18 cellular contexts compared by ENCODE assay signal in the genomic region with DNA sequence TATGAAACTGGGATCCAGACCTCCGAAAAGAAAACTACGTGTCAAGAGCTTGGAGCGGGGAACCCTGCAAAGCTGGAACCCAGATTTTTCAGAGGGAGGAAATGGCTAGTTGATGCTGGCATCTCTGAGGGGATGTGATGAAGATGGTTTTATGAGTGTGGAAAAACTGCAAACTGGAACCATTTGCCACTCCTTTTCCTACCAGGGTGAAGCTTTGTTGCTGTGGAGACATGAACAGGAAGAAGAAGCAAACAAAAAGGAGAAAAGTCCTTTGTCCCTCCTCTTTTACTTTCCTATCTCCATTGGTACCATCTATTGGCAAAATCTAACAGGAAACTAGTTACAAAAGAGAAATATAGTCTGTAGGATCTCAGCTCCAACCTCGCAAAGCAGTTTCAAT. TPM values are rescaled to one million over a fixed set of nuclear protein-coding genes. Genes with fewer than 3 reads are reported as not detected.
DNase-seq lines count a peak whose midpoint lies in the region; ATAC-seq and TF ChIP-seq lines count a peak whose summit lies in the region.
"Had no signal": no experiment of that assay in that cellular context is flagged by ENCODE, and none has a peak within 500 bp of the region (broad histone marks: within the 10 kb centered on the region; RNA-seq: fewer than 3 reads in every experiment).

No MANE protein-coding gene starts in this region.

- ATAC-seq in heart right ventricle = peak in 5 of 8 donors; percentile 13 to 61 (median 29)
- ATAC-seq in Right ventricle myocardium superior (ENCODE audit: poor library complexity) = no peak
- no peak for ATAC-seq in T-helper 17 cell
- ATAC-seq in upper lobe of right lung = no peak
- ATAC-seq in CD8-positive, alpha-beta T cell = no peak
- ATAC-seq in GM18870 (IDR thresholded peaks at IDR 0.05; ENCODE audit: unreplicated experiment) = no peak

- no peak overlapping the region for H4K5ac ChIP-seq in mesendoderm (ENCODE audit: low read length)

- no peak overlapping the region for H3K4me3 Mint-ChIP-seq in T-helper 17 cell
- no peak overlapping the region for H3K4me3 Mint-ChIP-seq in CD8-positive, alpha-beta T cell

- H3K4me3 ChIP-seq in heart right ventricle (no peak overlapping the region), mesendoderm (ENCODE audit: low read length) (no peak overlapping the region), upper lobe of right lung (no peak overlapping the region)
- H3K4me3 ChIP-seq in CD8-positive, alpha-beta T cell (ENCODE audit: low read depth, low read length) = no peak overlapping the region
- H3K4me3 ChIP-seq: spleen had no signal

- H3K4me1 ChIP-seq in heart right ventricle (peaks cover 0 to 88% (median 61%) of the 10 kb centered on the region in 9 donors), mesendoderm (ENCODE audit: control insufficient read depth, low read depth, low read length) (no peaks in the 10 kb centered on the region), upper lobe of right lung (peaks cover 29% of the 10 kb centered on the region)
- peaks cover 40% of the 10 kb centered on the region for H3K4me1 ChIP-seq in CD8-positive, alpha-beta T cell (ENCODE audit: insufficient read depth, low read length)

- H3K9me3 ChIP-seq in heart right ventricle = no peaks in the 10 kb centered on the region
- no peaks in the 10 kb centered on the region for H3K9me3 ChIP-seq in T-helper 17 cell (ENCODE audit: control insufficient read depth, low read length, poor library complexity, severe bottlenecking)
- no peaks in the 10 kb centered on the region for H3K9me3 ChIP-seq in upper lobe of right lung
- no peaks in the 10 kb centered on the region for H3K9me3 ChIP-seq in CD8-positive, alpha-beta T cell (ENCODE audit: low read length)
- H3K9me3 ChIP-seq: spleen had no signal

- CTCF ChIA-PET in CD8-positive, alpha-beta T cell (lab: Charles Lee) = interaction anchor here (0.9 to 2.2 kb wide), 4 partner anchors 9 to 39 kb away, joined by 3 to 7 read pairs (median 3); partner anchors contain the start of gene CDK17

- WGBS in heart right ventricle, 2 donors = 70 to 84% methylated on average over 4 of the region's 4 CpGs
- no CpG with 5 or more reads among the region's 4 CpGs for WGBS in mesendoderm (ENCODE audit: extremely low coverage, insufficient coverage, low lambda C conversion rate)

- H3K4ac ChIP-seq in mesendoderm (ENCODE audit: low read depth, low read length) = no peak overlapping the region

- POLR2A ChIA-PET in CD8-positive, alpha-beta T cell (lab: Charles Lee) = interaction anchor here (1.0 to 1.3 kb wide), 3 partner anchors 15 to 58 kb away, joined by 3 read pairs; no protein-coding TSS in a partner anchor

- no peak overlapping the region for H4K8ac ChIP-seq in mesendoderm (ENCODE audit: low read depth, low read length)

- H3K23ac ChIP-seq in mesendoderm (ENCODE audit: low read length) = no peak overlapping the region

- H3K56ac ChIP-seq in mesendoderm (ENCODE audit: low read length) = no peak overlapping the region

- peaks cover 25% of the 10 kb centered on the region for H3K79me2 ChIP-seq in mesendoderm (ENCODE audit: control insufficient read depth, insufficient read depth, low read length)

- H2BK120ac ChIP-seq in mesendoderm (ENCODE audit: low read depth, low read length) = no peak overlapping the region

- H3K4me1 Mint-ChIP-seq in T-helper 17 cell = peaks cover 37% of the 10 kb centered on the region
- peaks cover 73% of the 10 kb centered on the region for H3K4me1 Mint-ChIP-seq in CD8-positive, alpha-beta T cell (ENCODE audit: low read depth)

- H2AK5ac ChIP-seq in mesendoderm (ENCODE audit: low read length) = no peak overlapping the region

- no peak overlapping the region for H3K4me2 ChIP-seq in mesendoderm (ENCODE audit: low read length)

- TF ChIP-seq CTCF in heart right ventricle (IDR thresholded peaks at IDR 0.05) (no peak), upper lobe of right lung (IDR thresholded peaks at IDR 0.05) (no peak)
- TF ChIP-seq CTCF in CD8-positive, alpha-beta T cell (IDR thresholded peaks at IDR 0.05) = no peak

- H3K79me1 ChIP-seq in mesendoderm (ENCODE audit: low read length) = peaks cover 13% of the 10 kb centered on the region

- H3K36me3 ChIP-seq in heart right ventricle = no peaks in the 10 kb centered on the region
- H3K36me3 ChIP-seq in mesendoderm (ENCODE audit: control insufficient read depth, insufficient read depth, low read length) = no peaks in the 10 kb centered on the region
- no peaks in the 10 kb centered on the region for H3K36me3 ChIP-seq in upper lobe of right lung
- H3K36me3 ChIP-seq in CD8-positive, alpha-beta T cell (ENCODE audit: insufficient read depth, low read length) = no peaks in the 10 kb centered on the region
- H3K36me3 ChIP-seq: spleen had no signal

- peak overlapping the region; percentile 78 for H3K27ac Mint-ChIP-seq in T-helper 17 cell
- no peak overlapping the region for H3K27ac Mint-ChIP-seq in CD8-positive, alpha-beta T cell

- H3K36me3 Mint-ChIP-seq in T-helper 17 cell (ENCODE audit: low read depth) = no peaks in the 10 kb centered on the region
- H3K36me3 Mint-ChIP-seq in CD8-positive, alpha-beta T cell = no peaks in the 10 kb centered on the region

- DNase-seq in heart right ventricle (no peak), Right ventricle myocardium superior (no peak), T-helper 17 cell (no peak), mesendoderm (peak; percentile 25), upper lobe of right lung (no peak), NCI-H2227 (lab: John Stamatoyannopoulos, UW; ENCODE audit: unreplicated experiment) (no peak)
- DNase-seq in CD8-positive, alpha-beta T cell = no peak
- DNase-seq: activated CD4-positive, alpha-beta T cell treated with anti-CD3 and anti-CD28 coated beads, Interleukin-2, amount 50 U/mL, for 1 hour; activated CD8-positive, alpha-beta memory T cell treated with anti-CD3 and anti-CD28 coated beads, Interleukin-2, amount 50 U/mL, for 48 hours; activated gamma-delta T cell; islet precursor cell; mesenchymal stem cell; MV-4-11; NCI-H2029; spleen; stimulated activated CD4-positive, alpha-beta T cell treated with anti-CD3 and anti-CD28 coated beads, Interleukin-4, amount 100 ng/mL, for 4 hours had no signal

- no peak overlapping the region for H2BK15ac ChIP-seq in mesendoderm (replicated peaks; ENCODE audit: low read depth)

- intact Hi-C loops in heart right ventricle (cut with DNase I) = no loop called here
- intact Hi-C loops in Right ventricle myocardium superior (cut with DNase I) = no loop called here
- intact Hi-C loops in upper lobe of right lung (cut with DNase I) = no loop called here
- intact Hi-C loops in CD8-positive, alpha-beta T cell (cut with DNase I, micrococcal nuclease) = loop anchor here in 1 of 2 experiments (5.0 kb wide), 1 partner anchor 36 kb away; no protein-coding TSS in a partner anchor

- H3K27ac ChIP-seq in heart right ventricle (peak overlapping the region in 2 of 10 donors; percentile 32 to 55), mesendoderm (ENCODE audit: low read depth, low read length) (no peak overlapping the region), upper lobe of right lung (peak overlapping the region; percentile 44)
- no peak overlapping the region for H3K27ac ChIP-seq in CD8-positive, alpha-beta T cell (ENCODE audit: low read depth, low read length)
- H3K27ac ChIP-seq: spleen, VCaP had no signal

- H2BK5ac ChIP-seq in mesendoderm (ENCODE audit: low read length) = no peak overlapping the region

- H3K9me3 Mint-ChIP-seq in CD8-positive, alpha-beta T cell = no peaks in the 10 kb centered on the region

- H3K27me3 ChIP-seq in heart right ventricle (no peaks in the 10 kb centered on the region), mesendoderm (ENCODE audit: insufficient read depth, low read length, poor library complexity) (no peaks in the 10 kb centered on the region), upper lobe of right lung (no peaks in the 10 kb centered on the region)
- no peaks in the 10 kb centered on the region for H3K27me3 ChIP-seq in CD8-positive, alpha-beta T cell (ENCODE audit: insufficient read depth, low read length)
- H3K27me3 ChIP-seq: spleen had no signal

- H3K18ac ChIP-seq in mesendoderm (ENCODE audit: low read length) = no peak overlapping the region

- no peaks in the 10 kb centered on the region for H3K27me3 Mint-ChIP-seq in T-helper 17 cell
- no peaks in the 10 kb centered on the region for H3K27me3 Mint-ChIP-seq in CD8-positive, alpha-beta T cell (ENCODE audit: low read depth)

- no peak overlapping the region for H3K9ac ChIP-seq in mesendoderm (ENCODE audit: low read length)

RNA-seq across cellular contexts. Expression of gene CDK17, which starts 39.2 kb away (rescaled TPM):
- total RNA-seq in heart right ventricle = 10 to 100 TPM; 14.5 to 32.4 (median 21.7) TPM
- polyA plus RNA-seq in heart right ventricle = 10 to 100 TPM in 1 of 2 donors, 1 to 10 TPM in 1; 8.5 to 11.0 TPM
- 15.6 TPM for total RNA-seq in Right ventricle myocardium superior
- 100 to 1,000 TPM; 123 to 131 TPM for total RNA-seq in T-helper 17 cell
- 12.7 TPM for polyA plus RNA-seq in mesendoderm (2013, experiment 1 of 2)
- polyA plus RNA-seq in mesendoderm (2013, experiment 2 of 2) = 12.7 TPM
- 47.1 TPM for total RNA-seq in upper lobe of right lung
- 100 to 1,000 TPM; 150 to 160 TPM for total RNA-seq in CD8-positive, alpha-beta T cell

Comparison
In these comparisons a context has a peak if more than half of its experiments do, and no peak if none do; other contexts are left out.
1. ATAC-seq: peak in heart right ventricle (5 of 8); none in Right ventricle myocardium superior (single experiment), T-helper 17 cell (single experiment), upper lobe of right lung (single experiment), CD8-positive, alpha-beta T cell (single experiment) and GM18870 (single experiment).